In genomic region chr3:89762360-89762759, GRCh38 we compare ENCODE assay signal across 23 cellular contexts.
"Had no signal": no experiment of that assay in that cellular context is flagged by ENCODE, and none has a peak within 500 bp of the region (broad histone marks: within the 10 kb centered on the region; RNA-seq: fewer than 3 reads in every experiment).

No MANE protein-coding gene starts in this region.

- H3K36me3 ChIP-seq: Peyer's patch, SJCRH30 had no signal

- H3K27me3 ChIP-seq: Peyer's patch, SJCRH30 had no signal

- H3K4me3 ChIP-seq: PC-9, Peyer's patch, SJCRH30 had no signal

- ATAC-seq: Right ventricle myocardium inferior, SK-N-SH treated with all-trans-retinoic acid at 6 μM for 48 hours had no signal

- H2AFZ ChIP-seq: PC-9 had no signal

- DNase-seq: KBM-7, MV-4-11, NCI-H1048, NCI-H1105, NCI-H1417, NCI-H1436 treated with DMSO at 0.1 percent for 48 hours, NCI-H1694, NCI-H187 treated with DMSO at 0.1 percent for 48 hours, NCI-H2029 treated with DMSO at 0.1 percent for 48 hours, NCI-H2171, NCI-H226, NCI-H446, NCI-H510A, NCI-H524 treated with DMSO at 0.1 percent for 48 hours, NCI-H69, NCI-H774, OCI-M1, PC-9, Peyer's patch, SHP77 treated with DMSO at 0.1 percent for 48 hours, SJCRH30 had no signal

- H3K27ac ChIP-seq: PC-9, Peyer's patch, SJCRH30 had no signal

- H3K4me2 ChIP-seq: PC-9 had no signal

- H3K4me1 ChIP-seq: Peyer's patch, SJCRH30 had no signal

- H3K9me3 ChIP-seq: Peyer's patch, SJCRH30 had no signal
